7 cellular contexts compared by ENCODE assay signal in the genomic region with DNA sequence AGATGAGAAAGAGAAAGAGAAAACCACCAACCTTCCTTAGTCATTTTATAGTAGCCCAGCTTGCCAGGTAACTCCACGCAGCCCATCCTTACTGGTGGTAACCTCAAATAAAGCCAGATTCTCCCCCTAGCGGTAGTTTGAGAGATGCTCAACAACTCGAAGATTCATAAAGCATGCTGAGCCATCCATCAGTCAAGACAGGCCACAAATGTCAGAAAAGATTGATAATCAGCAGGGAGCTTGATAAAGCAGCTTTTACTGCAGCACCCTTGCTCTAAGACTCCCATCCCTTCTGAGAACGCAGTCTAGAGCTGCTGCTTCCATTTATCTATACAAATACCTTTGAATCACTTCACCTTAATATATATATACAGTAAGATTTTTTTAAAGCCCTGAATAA.
DNase-seq lines count a peak whose midpoint lies in the region; ATAC-seq lines count a peak whose summit lies in the region.

No MANE protein-coding gene starts in this region.

- 0 out of 2 replicates have a peak, but pooled peaks cover 7% of the 10 kb centered on the region for H3K4me1 ChIP-seq in GM23248 (ENCODE audit: insufficient read depth)

- 3 to 5% methylated on average over 4 of the region's 4 CpGs for WGBS in GM23248 (ENCODE audit: low coverage in 1 of 2, low lambda C conversion rate in 2 of 2, missing lambda C conversion rate in 2 of 2), 2 experiments

- intact Hi-C loops in left ventricle myocardium superior (cut with micrococcal nuclease) = loop anchor here (10.0 kb wide), 1 partner anchor 751 kb away; no protein-coding TSS in a partner anchor

- in situ Hi-C loops in GM23248 (cut with MboI) = no loop called here

- ATAC-seq in activated T-helper 17 cell treated with anti-CD3 and anti-CD28 coated beads, Interleukin-2, amount 50 U/mL, for 72 hours (replicated peaks) = peak; percentile 76
- peak; percentile 67 for ATAC-seq in left ventricle myocardium superior
- peak; percentile 67 for ATAC-seq in stimulated activated memory B cell treated with anti-CD40 and anti-IgM and Interleukin-4, amounts not matched to agents 10 μg/mL and 1 μg/mL and 100 μg/mL, for 72 hours

- no peaks in the 10 kb centered on the region for H3K4me1 Mint-ChIP-seq in activated T-helper 17 cell treated with anti-CD3 and anti-CD28 coated beads, Interleukin-2, amount 50 U/mL, for 72 hours
- no peaks in the 10 kb centered on the region for H3K4me1 Mint-ChIP-seq in stimulated activated memory B cell treated with anti-CD40 and anti-IgM and Interleukin-4, amounts not matched to agents 10 μg/mL and 1 μg/mL and 100 μg/mL, for 72 hours

- no peak overlapping the region for H3K4me2 ChIP-seq in GM23248 (ENCODE audit: unreplicated experiment)

- no peak overlapping the region for H2AFZ ChIP-seq in GM23248

- no peaks in the 10 kb centered on the region for H3K79me2 ChIP-seq in GM23248 (ENCODE audit: insufficient read depth)

- H3K4me3 Mint-ChIP-seq in activated T-helper 17 cell treated with anti-CD3 and anti-CD28 coated beads, Interleukin-2, amount 50 U/mL, for 72 hours = no peak overlapping the region
- no peak overlapping the region for H3K4me3 Mint-ChIP-seq in stimulated activated memory B cell treated with anti-CD40 and anti-IgM and Interleukin-4, amounts not matched to agents 10 μg/mL and 1 μg/mL and 100 μg/mL, for 72 hours

- no peaks in the 10 kb centered on the region for H4K20me1 ChIP-seq in GM23248 (ENCODE audit: insufficient read depth)

- no peak overlapping the region for H3K27ac Mint-ChIP-seq in activated T-helper 17 cell treated with anti-CD3 and anti-CD28 coated beads, Interleukin-2, amount 50 U/mL, for 72 hours
- no peak overlapping the region for H3K27ac Mint-ChIP-seq in stimulated activated memory B cell treated with anti-CD40 and anti-IgM and Interleukin-4, amounts not matched to agents 10 μg/mL and 1 μg/mL and 100 μg/mL, for 72 hours

- no peaks in the 10 kb centered on the region for H3K36me3 ChIP-seq in GM23248 (ENCODE audit: low read depth)

- H3K27me3 ChIP-seq in GM23248 (replicated peaks; ENCODE audit: insufficient read depth) = no peaks in the 10 kb centered on the region

- H3K4me3 ChIP-seq in GM23248 = no peak overlapping the region

- no peak overlapping the region for H3K27ac ChIP-seq in GM23248

- H3K36me3 Mint-ChIP-seq in activated T-helper 17 cell treated with anti-CD3 and anti-CD28 coated beads, Interleukin-2, amount 50 U/mL, for 72 hours (ENCODE audit: low read depth) = no peaks in the 10 kb centered on the region
- H3K36me3 Mint-ChIP-seq in stimulated activated memory B cell treated with anti-CD40 and anti-IgM and Interleukin-4, amounts not matched to agents 10 μg/mL and 1 μg/mL and 100 μg/mL, for 72 hours = no peaks in the 10 kb centered on the region

- H3K9me3 Mint-ChIP-seq in activated T-helper 17 cell treated with anti-CD3 and anti-CD28 coated beads, Interleukin-2, amount 50 U/mL, for 72 hours = no peaks in the 10 kb centered on the region
- H3K9me3 Mint-ChIP-seq in stimulated activated memory B cell treated with anti-CD40 and anti-IgM and Interleukin-4, amounts not matched to agents 10 μg/mL and 1 μg/mL and 100 μg/mL, for 72 hours = no peaks in the 10 kb centered on the region

- H3K9me2 ChIP-seq in GM23248 (ENCODE audit: insufficient read depth) = no peaks in the 10 kb centered on the region

- DNase-seq in GM03348 (ENCODE audit: low spot score) = peak; percentile 58
- peak; percentile 78 for DNase-seq in GM23248
- peak; percentile 74 for DNase-seq in NCI-H146 (lab: John Stamatoyannopoulos, UW)
- no peak for DNase-seq in left ventricle myocardium superior
- no peak for DNase-seq in stimulated activated naive CD4-positive, alpha-beta T cell (lab: John Stamatoyannopoulos, UW)

- no peaks in the 10 kb centered on the region for H3K27me3 Mint-ChIP-seq in activated T-helper 17 cell treated with anti-CD3 and anti-CD28 coated beads, Interleukin-2, amount 50 U/mL, for 72 hours
- no peaks in the 10 kb centered on the region for H3K27me3 Mint-ChIP-seq in stimulated activated memory B cell treated with anti-CD40 and anti-IgM and Interleukin-4, amounts not matched to agents 10 μg/mL and 1 μg/mL and 100 μg/mL, for 72 hours

- H3F3A ChIP-seq in GM23248 (ENCODE audit: insufficient read depth) = no peaks in the 10 kb centered on the region

- H3K9me3 ChIP-seq in GM23248 (ENCODE audit: low read depth) = no peaks in the 10 kb centered on the region

- H3K9ac ChIP-seq in GM23248 = no peak overlapping the region

Comparison
In these comparisons a context has a peak if more than half of its experiments do, and no peak if none do; other contexts are left out.
1. DNase-seq: peak in GM03348 (single experiment), GM23248 (single experiment) and NCI-H146 (single experiment); none in left ventricle myocardium superior (single experiment) and stimulated activated naive CD4-positive, alpha-beta T cell (0 of 6).
2. Peak in every context shown above with its lines, with median percentiles within 50 percentile points of each other: ATAC-seq.